14 cellular contexts compared by ENCODE assay signal in genomic region chr5:109711681-109712080, GRCh38.
"Had no signal": no experiment of that assay in that cellular context is flagged by ENCODE, and none has a peak within 500 bp of the region (broad histone marks: within the 10 kb centered on the region; RNA-seq: fewer than 3 reads in every experiment).

No MANE protein-coding gene starts in this region.

- H3K36me3 ChIP-seq: tibial nerve, vagina had no signal

- H3K4me3 ChIP-seq: skin epidermis, tibial nerve, vagina had no signal

- H3K27ac ChIP-seq: neutrophil, skin epidermis, tibial nerve, vagina had no signal

- H3K27ac Mint-ChIP-seq: activated CD4-positive, alpha-beta T cell treated with anti-CD3 and anti-CD28 coated beads, Interleukin-2, amount 10 ng/mL, durations not matched to agents 24 days and 14 days; T-cell had no signal

- ATAC-seq: esophagus mucosa had no signal

- H3K9me3 ChIP-seq: neutrophil, tibial nerve, vagina had no signal

- DNase-seq: activated CD4-positive, alpha-beta T cell treated with anti-CD3 and anti-CD28 coated beads, Interleukin-2, amount 10 ng/mL, durations not matched to agents 24 days and 14 days; activated CD4-positive, CD25-positive, alpha-beta regulatory T cell; activated naive CD4-positive, alpha-beta T cell treated with Interleukin-2 at 50 U/mL for 16 hours; dorsolateral prefrontal cortex; naive B cell; posterior cingulate gyrus; stimulated activated CD4-positive, alpha-beta T cell treated with anti-CD3 and anti-CD28 coated beads, Interleukin-4, amount 100 ng/mL, for 24 hours; stimulated activated naive CD4-positive, alpha-beta T cell; T-cell had no signal

- H3K4me1 ChIP-seq: vagina had no signal

- H3K27me3 Mint-ChIP-seq: activated CD4-positive, alpha-beta T cell treated with anti-CD3 and anti-CD28 coated beads, Interleukin-2, amount 10 ng/mL, durations not matched to agents 24 days and 14 days; naive B cell; T-cell had no signal

- H3K9me3 Mint-ChIP-seq: activated CD4-positive, alpha-beta T cell treated with anti-CD3 and anti-CD28 coated beads, Interleukin-2, amount 10 ng/mL, durations not matched to agents 24 days and 14 days; naive B cell; T-cell had no signal

- H3K4me3 Mint-ChIP-seq: activated CD4-positive, alpha-beta T cell treated with anti-CD3 and anti-CD28 coated beads, Interleukin-2, amount 10 ng/mL, durations not matched to agents 24 days and 14 days; naive B cell had no signal

- H3K27me3 ChIP-seq: dorsolateral prefrontal cortex, neutrophil, tibial nerve, vagina had no signal
